23 cellular contexts compared by ENCODE assay signal in the genomic region with DNA sequence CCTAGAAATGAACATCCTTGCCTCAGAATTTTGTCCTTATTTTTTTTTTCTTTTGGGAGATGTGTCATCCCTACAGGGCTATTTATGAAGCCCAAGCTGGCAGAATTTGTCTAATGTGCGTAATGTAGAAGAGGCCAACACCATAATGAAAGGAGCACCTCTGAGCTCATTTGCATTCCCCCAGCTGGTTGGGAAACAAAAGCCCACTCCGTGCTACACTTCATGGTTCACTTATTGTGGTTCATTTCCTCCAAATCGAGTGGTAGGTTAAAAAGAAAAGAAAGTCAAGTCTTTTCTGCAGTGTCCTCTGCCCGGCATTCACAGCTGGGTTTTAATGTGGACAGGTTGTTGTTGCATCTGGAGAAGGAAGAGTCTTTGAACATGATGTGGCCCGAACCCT.
DNase-seq lines count a peak whose midpoint lies in the region; ATAC-seq, FAIRE-seq and TF ChIP-seq lines count a peak whose summit lies in the region.
"Had no signal": no experiment of that assay in that cellular context is flagged by ENCODE, and none has a peak within 500 bp of the region (broad histone marks: within the 10 kb centered on the region; RNA-seq: fewer than 3 reads in every experiment).

No MANE protein-coding gene starts in this region.

- no peak for ATAC-seq in HG02798 (IDR thresholded peaks at IDR 0.05; ENCODE audit: poor library complexity, unreplicated experiment)
- no peak for ATAC-seq in GM18873 (IDR thresholded peaks at IDR 0.05; ENCODE audit: low FRiP score, unreplicated experiment)
- ATAC-seq: heart right ventricle, left ventricle myocardium superior, psoas muscle had no signal

- no peaks in the 10 kb centered on the region for H3K27me3 ChIP-seq in bronchial epithelial cell (ENCODE audit: control insufficient read depth, insufficient read depth, low read length)
- H3K27me3 ChIP-seq: ascending aorta, MG63, neutrophil, SJSA1, suprapubic skin, uterus had no signal

- TF ChIP-seq CTCF in GM13977 (IDR thresholded peaks at IDR 0.05; ENCODE audit: extremely low read depth, insufficient read depth, missing control alignments) (no peak), bronchial epithelial cell (IDR thresholded peaks at IDR 0.05; ENCODE audit: insufficient read depth, low read length, severe bottlenecking) (no peak)

- DNase-seq in GM13977 (ENCODE audit: low spot score) (peak; percentile 31), NCI-H2107 (lab: John Stamatoyannopoulos, UW) (peak; percentile 33), bronchial epithelial cell (ENCODE audit: low read depth) (no peak), renal cortical epithelial cell (ENCODE audit: low read depth) (peak; percentile 26), Ammon's horn (ENCODE audit: low spot score) (no peak)
- DNase-seq: activated CD4-positive, alpha-beta T cell treated with anti-CD3 and anti-CD28 coated beads for 48 hours; activated CD8-positive, alpha-beta memory T cell treated with anti-CD3 and anti-CD28 coated beads, Interleukin-2, amount 50 U/mL, for 4 hours; CD4-positive, alpha-beta memory T cell; DMS 273 treated with DMSO at 0.1 percent for 48 hours; GDM1; heart right ventricle; left ventricle myocardium superior; MG63; psoas muscle; uterus had no signal

- in situ Hi-C loops in GM13977 (cut with MboI; ENCODE audit: low pct_unique_long_range_greater_than_20kb, low sequenced_read_pairs, unreplicated experiment): no loop called here

- no peak overlapping the region for H3K4me3 ChIP-seq in bronchial epithelial cell (ENCODE audit: low read depth, low read length)
- H3K4me3 ChIP-seq: ascending aorta, heart right ventricle, MG63, psoas muscle, SJSA1, suprapubic skin, uterus had no signal

- no peaks in the 10 kb centered on the region for H3K36me3 ChIP-seq in bronchial epithelial cell (ENCODE audit: control insufficient read depth, insufficient read depth, low read length)
- H3K36me3 ChIP-seq: ascending aorta, heart right ventricle, MG63, neutrophil, SJSA1, suprapubic skin, uterus had no signal

- peak; percentile 18 for FAIRE-seq in bronchial epithelial cell (lab: Jason Lieb, UNC)
- FAIRE-seq: H54, RCC 7860 had no signal

Comparison
In these comparisons a context has a peak if more than half of its experiments do, and no peak if none do; other contexts are left out.
1. DNase-seq: peak in GM13977 (single experiment), NCI-H2107 (single experiment) and renal cortical epithelial cell (single experiment); none in bronchial epithelial cell (single experiment) and Ammon's horn (single experiment).